ENCODE assay signal across 22 cellular contexts in the genomic region with DNA sequence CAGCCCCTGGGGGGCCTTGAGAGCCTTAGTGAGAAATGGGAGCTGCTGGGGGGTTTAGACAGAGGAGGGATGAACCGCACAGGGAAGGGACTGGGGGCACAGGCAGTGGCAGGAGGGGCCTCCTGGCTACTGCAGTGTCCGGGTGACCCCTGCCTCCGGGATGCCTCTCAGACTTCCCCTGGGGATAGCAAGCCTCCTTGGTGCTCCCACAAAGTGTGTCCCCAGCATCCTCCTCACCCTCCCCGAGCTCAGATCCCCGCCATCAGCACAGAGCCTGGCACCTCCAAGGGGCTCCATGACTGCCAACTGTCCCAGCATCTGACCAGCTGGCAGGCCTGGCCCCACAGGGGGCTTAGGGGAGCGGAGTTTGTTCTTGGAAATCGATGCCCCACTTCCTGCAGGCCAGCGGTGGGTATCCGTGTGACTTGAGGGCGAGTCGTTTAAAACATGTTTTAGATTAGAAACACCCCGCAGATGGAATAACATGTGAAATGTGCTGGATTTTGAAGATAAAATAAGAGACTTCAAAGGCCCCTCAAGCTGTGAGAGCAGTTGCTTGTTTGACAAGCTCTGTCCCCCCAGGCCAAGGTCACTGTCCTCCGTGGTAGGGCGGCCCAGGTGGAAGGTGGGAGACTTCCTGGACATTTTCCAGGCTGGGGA. TPM values are rescaled to one million over a fixed set of nuclear protein-coding genes. Genes with fewer than 3 reads are reported as not detected.
"Had no signal": no experiment of that assay in that cellular context is flagged by ENCODE, and none has a peak within 500 bp of the region (broad histone marks: within the 10 kb centered on the region; RNA-seq: fewer than 3 reads in every experiment).

No MANE protein-coding gene starts in this region.

- H3K9me3 Mint-ChIP-seq: activated CD4-positive, alpha-beta T cell treated with anti-CD3 and anti-CD28 coated beads, Interleukin-2, amount 10 ng/mL, durations not matched to agents 7 days and 5 days; activated naive CD8-positive, alpha-beta T cell treated with anti-CD3 and anti-CD28 coated beads, Interleukin-2, amount 50 U/mL, for 24 hours; activated T-helper 1 cell treated with anti-CD3 and anti-CD28 coated beads, Interleukin-12 subunit alpha, Interleukin-12 subunit beta, Interleukin-2, Interleukin-4 antibody, amounts not matched to agents 30 ng/mL and 10 ng/mL and 1 ng/mL, durations not matched to agents 14 hours and 24 hours and 36 hours; naive thymus-derived CD4-positive, alpha-beta T cell; stimulated activated naive CD8-positive, alpha-beta T cell treated with anti-CD3 and anti-CD28 coated beads, Interleukin-15, amount 100 ng/mL, for 72 hours had no signal

- H3K27me3 ChIP-seq: heart right ventricle, neutrophil, pancreas, suprapubic skin, transverse colon, uterus had no signal

- H3K4me1 Mint-ChIP-seq: activated CD4-positive, alpha-beta T cell treated with anti-CD3 and anti-CD28 coated beads, Interleukin-2, amount 10 ng/mL, durations not matched to agents 7 days and 5 days; activated naive CD8-positive, alpha-beta T cell treated with anti-CD3 and anti-CD28 coated beads, Interleukin-2, amount 50 U/mL, for 24 hours had no signal

- H3K27ac ChIP-seq: epithelial cell of prostate, neutrophil, pancreas, suprapubic skin, transverse colon, uterus, VCaP had no signal

- H3K9me3 ChIP-seq: heart right ventricle, neutrophil, pancreas, suprapubic skin, transverse colon, uterus had no signal

- DNase-seq: activated CD4-positive, alpha-beta T cell treated with anti-CD3 and anti-CD28 coated beads, Interleukin-2, amount 10 ng/mL, durations not matched to agents 7 days and 5 days; activated CD4-positive, CD25-positive, alpha-beta regulatory T cell treated with anti-CD3 and anti-CD28 coated beads, Interleukin-2, amount 50 U/mL, for 72 hours; activated CD8-positive, alpha-beta T cell treated with anti-CD3 and anti-CD28 coated beads, Interleukin-2, amount 10 ng/mL, durations not matched to agents 7 days and 5 days; activated gamma-delta T cell; activated naive CD4-positive, alpha-beta T cell treated with anti-CD3 and anti-CD28 coated beads, Interleukin-2, amount 50 U/mL, for 16 hours; activated naive CD8-positive, alpha-beta T cell treated with anti-CD3 and anti-CD28 coated beads, Interleukin-2, amount 50 U/mL, for 24 hours; heart right ventricle; left colon; naive thymus-derived CD4-positive, alpha-beta T cell; stimulated activated CD4-positive, alpha-beta T cell treated with anti-CD3 and anti-CD28 coated beads, Interleukin-12 subunit alpha, Interleukin-12 subunit beta, amount 100 ng/mL, for 4 hours; stimulated activated CD4-positive, alpha-beta T cell treated with anti-CD3 and anti-CD28 coated beads, Interleukin-4, amount 100 ng/mL, for 4 hours; stimulated activated naive CD8-positive, alpha-beta T cell treated with anti-CD3 and anti-CD28 coated beads, Interleukin-15, amount 100 ng/mL, for 72 hours; transverse colon; uterus had no signal

- H3K4me1 ChIP-seq: uterus had no signal

- ATAC-seq: activated CD8-positive, alpha-beta T cell treated with anti-CD3 and anti-CD28 coated beads, Interleukin-2, amount 10 ng/mL, durations not matched to agents 7 days and 5 days; activated naive CD8-positive, alpha-beta T cell treated with anti-CD3 and anti-CD28 coated beads, Interleukin-2, amount 50 U/mL, for 24 hours; left colon; naive thymus-derived CD4-positive, alpha-beta T cell; stimulated activated naive CD8-positive, alpha-beta T cell treated with anti-CD3 and anti-CD28 coated beads, Interleukin-15, amount 100 ng/mL, for 72 hours had no signal

- H3K4me3 ChIP-seq: heart right ventricle, pancreas, suprapubic skin, transverse colon, uterus had no signal

- H3K27me3 Mint-ChIP-seq: activated CD4-positive, alpha-beta T cell treated with anti-CD3 and anti-CD28 coated beads, Interleukin-2, amount 10 ng/mL, durations not matched to agents 7 days and 5 days had no signal

- H3K36me3 ChIP-seq: heart right ventricle, neutrophil, pancreas, suprapubic skin, transverse colon, uterus had no signal

- H3K4me3 Mint-ChIP-seq: activated CD4-positive, alpha-beta T cell treated with anti-CD3 and anti-CD28 coated beads, Interleukin-2, amount 10 ng/mL, durations not matched to agents 7 days and 5 days; activated CD8-positive, alpha-beta T cell treated with anti-CD3 and anti-CD28 coated beads, Interleukin-2, amount 10 ng/mL, durations not matched to agents 7 days and 5 days; activated naive CD8-positive, alpha-beta T cell treated with anti-CD3 and anti-CD28 coated beads, Interleukin-2, amount 50 U/mL, for 24 hours; activated T-helper 1 cell treated with anti-CD3 and anti-CD28 coated beads, Interleukin-12 subunit alpha, Interleukin-12 subunit beta, Interleukin-2, Interleukin-4 antibody, amounts not matched to agents 30 ng/mL and 10 ng/mL and 1 ng/mL, durations not matched to agents 14 hours and 24 hours and 36 hours; naive thymus-derived CD4-positive, alpha-beta T cell; stimulated activated naive CD8-positive, alpha-beta T cell treated with anti-CD3 and anti-CD28 coated beads, Interleukin-15, amount 100 ng/mL, for 72 hours had no signal

- H3K27ac Mint-ChIP-seq: activated CD4-positive, alpha-beta T cell treated with anti-CD3 and anti-CD28 coated beads, Interleukin-2, amount 10 ng/mL, durations not matched to agents 7 days and 5 days; activated CD8-positive, alpha-beta T cell treated with anti-CD3 and anti-CD28 coated beads, Interleukin-2, amount 10 ng/mL, durations not matched to agents 7 days and 5 days; activated naive CD8-positive, alpha-beta T cell treated with anti-CD3 and anti-CD28 coated beads, Interleukin-2, amount 50 U/mL, for 24 hours; activated T-helper 1 cell treated with anti-CD3 and anti-CD28 coated beads, Interleukin-12 subunit alpha, Interleukin-12 subunit beta, Interleukin-2, Interleukin-4 antibody, amounts not matched to agents 30 ng/mL and 10 ng/mL and 1 ng/mL, durations not matched to agents 14 hours and 24 hours and 36 hours; naive thymus-derived CD4-positive, alpha-beta T cell; stimulated activated naive CD8-positive, alpha-beta T cell treated with anti-CD3 and anti-CD28 coated beads, Interleukin-15, amount 100 ng/mL, for 72 hours had no signal

- H3K36me3 Mint-ChIP-seq: naive thymus-derived CD4-positive, alpha-beta T cell had no signal

RNA-seq across cellular contexts. Expression of gene FLRT1, which starts 13.5 kb away (rescaled TPM):
- total RNA-seq: activated CD4-positive, alpha-beta T cell treated with anti-CD3 and anti-CD28 coated beads, Interleukin-2, amount 10 ng/mL, durations not matched to agents 7 days and 5 days; activated CD8-positive, alpha-beta T cell treated with anti-CD3 and anti-CD28 coated beads, Interleukin-2, amount 10 ng/mL, durations not matched to agents 7 days and 5 days; activated T-helper 1 cell treated with anti-CD3 and anti-CD28 coated beads, Interleukin-12 subunit alpha, Interleukin-12 subunit beta, Interleukin-2, Interleukin-4 antibody, amounts not matched to agents 30 ng/mL and 10 ng/mL and 1 ng/mL, durations not matched to agents 14 hours and 24 hours and 36 hours; naive thymus-derived CD4-positive, alpha-beta T cell; pulmonary artery endothelial cell; suprapubic skin; T-helper 2 cell treated with Interferon-gamma antibody and Interleukin-4, amounts not matched to agents 100 ng/mL and 5 ng/mL, for 36 hours had no signal
